In genomic region chr6:30212865-30213653, GRCh38 we compare ENCODE assay signal across 8 cellular contexts. TPM values are rescaled to one million over a fixed set of nuclear protein-coding genes. Genes with fewer than 3 reads are reported as not detected.
DNase-seq lines count a peak whose midpoint lies in the region; ATAC-seq and TF ChIP-seq lines count a peak whose summit lies in the region.

Gene TRIM26 (minus strand): TSS chr6:30213406. CDS start chr6:30199103, 14,303 bp downstream.

- peak; percentile 94 for TF ChIP-seq POLR2A in testis (IDR thresholded peaks at IDR 0.05)

- peaks cover 18% of the 10 kb centered on the region for H3K4me1 ChIP-seq in testis

- POLR2A ChIA-PET in GM10248 (lab: Yijun Ruan, JAX): interaction anchor here (0.6 to 0.7 kb wide), 4 partner anchors 15 to 1200 kb away, joined by 3 to 9 read pairs (median 6); no protein-coding TSS in a partner anchor

- H3K4me3 ChIP-seq in testis: peak within 1 kb of the TSS; percentile 93 to 97

- TF ChIP-seq CTCF in GM10248 (IDR thresholded peaks at IDR 0.05; ENCODE audit: control extremely low read depth, extremely low read depth, low read depth, missing control alignments): no peak
- TF ChIP-seq CTCF in omental fat pad (IDR thresholded peaks at IDR 0.05): no peak
- TF ChIP-seq CTCF in testis (IDR thresholded peaks at IDR 0.05): no peak

- H3K36me3 Mint-ChIP-seq in activated naive CD8-positive, alpha-beta T cell: peaks cover 10% of the 10 kb centered on the region

- H3K4me1 Mint-ChIP-seq in activated naive CD8-positive, alpha-beta T cell (ENCODE audit: low read depth): peaks cover 56% of the 10 kb centered on the region

- peak within 1 kb of the TSS; percentile 93 to 96 for H3K27ac ChIP-seq in testis

- DNase-seq in GM10248 (ENCODE audit: extremely low spot score) (peak; percentile 99), NCI-H1105 (lab: John Stamatoyannopoulos, UW) (peak; percentile 98), SKM-1 treated with dmso at 0.1 percent for 144 hours (lab: John Stamatoyannopoulos, UW; ENCODE audit: unreplicated experiment) (peak; percentile 93), glomerular visceral epithelial cell (ENCODE audit: extremely low spot score) (peak; percentile 97), omental fat pad (ENCODE audit: low spot score) (peak; percentile 80), testis (peak; percentile 98)

- 0% methylated on average over 26 to 59 of the region's 59 CpGs for WGBS in testis, 2 donors

- H3K9me3 Mint-ChIP-seq in activated naive CD8-positive, alpha-beta T cell (ENCODE audit: low read depth): no peaks in the 10 kb centered on the region

- no peaks in the 10 kb centered on the region for H3K36me3 ChIP-seq in testis (ENCODE audit: low read depth, missing control alignments)

- ATAC-seq in HG02623 (IDR thresholded peaks at IDR 0.05; ENCODE audit: unreplicated experiment): peak; percentile 76
- peak; percentile 97 for ATAC-seq in omental fat pad (ENCODE audit: low FRiP score)

- peak within 1 kb of the TSS; percentile 98 for H3K27ac Mint-ChIP-seq in activated naive CD8-positive, alpha-beta T cell

- H3K27me3 ChIP-seq in testis: no peaks in the 10 kb centered on the region

- no peaks in the 10 kb centered on the region for H3K9me3 ChIP-seq in testis

- intact Hi-C loops in testis (cut with DNase I; ENCODE audit: low total_unique reads): no loop called here

- peak within 1 kb of the TSS; percentile 93 for H3K4me3 Mint-ChIP-seq in activated naive CD8-positive, alpha-beta T cell

- H3K27me3 Mint-ChIP-seq in activated naive CD8-positive, alpha-beta T cell: no peaks in the 10 kb centered on the region

- CTCF ChIA-PET in GM10248 (lab: Yijun Ruan, JAX): interaction anchor here (0.7 to 0.9 kb wide), 2 partner anchors 15 to 43 kb away, joined by 3 read pairs; no protein-coding TSS in a partner anchor

RNA-seq across cellular contexts. Expression of gene TRIM26, which starts in this region (rescaled TPM):
- 10 to 100 TPM; 32.5 to 45.7 (median 38.8) TPM for total RNA-seq in omental fat pad
- 10 to 100 TPM; 67.1 to 75.8 TPM for total RNA-seq in testis
- polyA plus RNA-seq in testis (ENCODE audit: insufficient read depth, low read depth, low replicate concordance): 40.3 TPM

Comparison
In these comparisons a context has a peak if more than half of its experiments do, and no peak if none do; other contexts are left out.
1. Peak in every context shown above with its lines: DNase-seq, ATAC-seq, H3K4me3 ChIP-seq and H3K27ac ChIP-seq.